24 cellular contexts compared by ENCODE assay signal in the genomic region with DNA sequence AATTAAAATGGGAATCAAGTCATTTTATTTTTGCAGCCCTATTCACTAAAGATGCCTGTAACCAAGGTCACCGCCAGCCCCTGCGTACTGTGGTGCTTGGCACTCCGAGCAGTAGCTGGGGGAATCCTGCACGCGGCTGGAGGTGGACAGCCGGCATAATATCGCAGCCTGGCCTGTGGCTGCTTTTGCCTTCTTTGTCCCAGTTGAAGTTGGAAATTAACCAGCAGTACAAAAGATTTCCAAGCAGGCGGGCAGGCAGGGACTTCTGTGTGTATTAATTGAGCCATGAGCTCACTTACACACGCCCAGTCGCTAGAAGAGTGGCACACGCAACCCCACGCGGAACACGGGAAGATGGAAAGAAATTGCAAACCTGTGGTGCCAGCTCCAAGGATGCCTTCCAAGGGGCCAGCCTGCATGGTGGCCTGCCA.
A peak's percentile ranks its signal among the peaks of the same experiment; 100 is the strongest.
DNase-seq lines count a peak whose midpoint lies in the region; ATAC-seq and TF ChIP-seq lines count a peak whose summit lies in the region.
"Had no signal": no experiment of that assay in that cellular context is flagged by ENCODE, and none has a peak within 500 bp of the region (broad histone marks: within the 10 kb centered on the region; RNA-seq: fewer than 3 reads in every experiment).

No MANE protein-coding gene starts in this region.

- no peak overlapping the region for H3K56ac ChIP-seq in H9 (ENCODE audit: insufficient read length, low read depth, low read length)

- H3K4me3 ChIP-seq in PC-3 (ENCODE audit: low read length) = no peak overlapping the region
- H3K4me3 ChIP-seq: esophagus squamous epithelium, gastroesophageal sphincter, GM12878, GM23248 had no signal

- H3K4me3 Mint-ChIP-seq in activated CD4-positive, alpha-beta memory T cell treated with anti-CD3 and anti-CD28 coated beads, Interleukin-2, amount 10 ng/mL, durations not matched to agents 7 days and 5 days = no peak overlapping the region
- H3K4me3 Mint-ChIP-seq in activated CD4-positive, alpha-beta memory T cell treated with anti-CD3 and anti-CD28 coated beads for 36 hours = no peak overlapping the region
- H3K4me3 Mint-ChIP-seq in H9 = no peak overlapping the region
- H3K4me3 Mint-ChIP-seq: activated CD8-positive, alpha-beta T cell treated with anti-CD3 and anti-CD28 coated beads, Interleukin-2, amount 10 ng/mL, durations not matched to agents 7 days and 5 days; activated naive CD8-positive, alpha-beta T cell; activated T-cell treated with anti-CD3 and anti-CD28 coated beads, Interleukin-2, amount 50 U/mL, for 72 hours; B cell; effector memory CD8-positive, alpha-beta T cell had no signal

- H4K91ac ChIP-seq in H9 (ENCODE audit: insufficient read length, low read depth, low read length) = no peak overlapping the region

- H3K9ac ChIP-seq in H9 (ENCODE audit: extremely low read depth, insufficient read length, low read length) = no peak overlapping the region
- H3K9ac ChIP-seq in PC-3 (ENCODE audit: low read length) = no peak overlapping the region
- H3K9ac ChIP-seq: GM23248 had no signal

- WGBS in H9 (ENCODE audit: extremely low coverage, insufficient read length, low lambda C conversion rate) = no CpG with 5 or more reads among the region's 14 CpGs

- peaks cover 6% of the 10 kb centered on the region for H3K4me1 Mint-ChIP-seq in activated CD4-positive, alpha-beta memory T cell treated with anti-CD3 and anti-CD28 coated beads, Interleukin-2, amount 10 ng/mL, durations not matched to agents 7 days and 5 days
- H3K4me1 Mint-ChIP-seq in activated CD4-positive, alpha-beta memory T cell treated with anti-CD3 and anti-CD28 coated beads for 36 hours (ENCODE audit: low read depth) = peaks cover 5% of the 10 kb centered on the region
- H3K4me1 Mint-ChIP-seq in H9 = peaks cover 7 to 17% of the 10 kb centered on the region in 2 experiments

- no peak overlapping the region for H3K27ac ChIP-seq in H9 (ENCODE audit: insufficient read length, low read depth, low read length)
- H3K27ac ChIP-seq in PC-3 (ENCODE audit: low read length) = no peak overlapping the region
- H3K27ac ChIP-seq: esophagus squamous epithelium, gastroesophageal sphincter, GM23248, RWPE1 had no signal

- H3K9me2 ChIP-seq in PC-3 (replicated peaks; ENCODE audit: low read length) = no peaks in the 10 kb centered on the region

- H4K20me1 ChIP-seq in H9 (ENCODE audit: control insufficient read depth, insufficient read depth, insufficient read length) (no peaks in the 10 kb centered on the region), PC-3 (ENCODE audit: low read length) (no peaks in the 10 kb centered on the region)

- no peak overlapping the region for H2BK15ac ChIP-seq in H9 (ENCODE audit: low read depth, low read length)

- no peaks in the 10 kb centered on the region for H3K36me3 ChIP-seq in PC-3 (ENCODE audit: low read depth, low read length)

- no peak overlapping the region for H3K4ac ChIP-seq in H9 (ENCODE audit: low read depth, low read length)

- no peaks in the 10 kb centered on the region for H3K27me3 Mint-ChIP-seq in activated CD4-positive, alpha-beta memory T cell treated with anti-CD3 and anti-CD28 coated beads, Interleukin-2, amount 10 ng/mL, durations not matched to agents 7 days and 5 days
- no peaks in the 10 kb centered on the region for H3K27me3 Mint-ChIP-seq in activated CD4-positive, alpha-beta memory T cell treated with anti-CD3 and anti-CD28 coated beads for 36 hours
- peaks cover 2% of the 10 kb centered on the region; the same call in 1 of the 2 replicates for H3K27me3 Mint-ChIP-seq in H9 (ENCODE audit: low read depth)
- H3K27me3 Mint-ChIP-seq: activated naive CD8-positive, alpha-beta T cell; B cell; effector memory CD8-positive, alpha-beta T cell; naive thymus-derived CD8-positive, alpha-beta T cell had no signal

- H3K9me3 ChIP-seq in H9 (ENCODE audit: control insufficient read depth, low read depth, low read length) (no peaks in the 10 kb centered on the region), PC-3 (ENCODE audit: low read length) (no peaks in the 10 kb centered on the region)
- H3K9me3 ChIP-seq: gastroesophageal sphincter had no signal

- POLR2A ChIA-PET in activated CD4-positive, alpha-beta memory T cell treated with anti-CD3 and anti-CD28 coated beads, Interleukin-2, amount 10 ng/mL, durations not matched to agents 7 days and 5 days (lab: Charles Lee) = no interaction called here
- POLR2A ChIA-PET in activated CD4-positive, alpha-beta memory T cell treated with anti-CD3 and anti-CD28 coated beads for 36 hours (lab: Charles Lee) = no interaction called here
- POLR2A ChIA-PET in PC-3 (lab: Charles Lee; ENCODE audit: unreplicated experiment) = no interaction called here

- peaks cover 14% of the 10 kb centered on the region for H3K36me3 Mint-ChIP-seq in activated CD4-positive, alpha-beta memory T cell treated with anti-CD3 and anti-CD28 coated beads, Interleukin-2, amount 10 ng/mL, durations not matched to agents 7 days and 5 days (ENCODE audit: low read depth)
- H3K36me3 Mint-ChIP-seq in activated CD4-positive, alpha-beta memory T cell treated with anti-CD3 and anti-CD28 coated beads for 36 hours = peaks cover 64% of the 10 kb centered on the region
- peaks cover 3 to 13% (median 10%) of the 10 kb centered on the region in 3 experiments; a peak in 5 of 7 replicates for H3K36me3 Mint-ChIP-seq in H9 (ENCODE audit: insufficient read depth in 1 of 3, low read depth in 3 of 3)

- no peak overlapping the region for H3T11ph ChIP-seq in H9 (ENCODE audit: low read length)

- no peaks in the 10 kb centered on the region for H3K79me1 ChIP-seq in H9 (ENCODE audit: insufficient read depth, low read depth, low read length, poor library complexity, severe bottlenecking)

- no peak overlapping the region for H2AK5ac ChIP-seq in H9 (ENCODE audit: insufficient read length, low read length)

- H3K23ac ChIP-seq in H9 (ENCODE audit: insufficient read length, low read depth, low read length) = no peak overlapping the region

- no peak overlapping the region for H3K27ac Mint-ChIP-seq in activated CD4-positive, alpha-beta memory T cell treated with anti-CD3 and anti-CD28 coated beads, Interleukin-2, amount 10 ng/mL, durations not matched to agents 7 days and 5 days
- H3K27ac Mint-ChIP-seq in activated CD4-positive, alpha-beta memory T cell treated with anti-CD3 and anti-CD28 coated beads for 36 hours = no peak overlapping the region
- no peak overlapping the region for H3K27ac Mint-ChIP-seq in H9
- H3K27ac Mint-ChIP-seq: activated CD8-positive, alpha-beta T cell treated with anti-CD3 and anti-CD28 coated beads, Interleukin-2, amount 10 ng/mL, durations not matched to agents 7 days and 5 days; activated naive CD8-positive, alpha-beta T cell; activated T-cell treated with anti-CD3 and anti-CD28 coated beads, Interleukin-2, amount 50 U/mL, for 72 hours; B cell; effector memory CD8-positive, alpha-beta T cell had no signal

- no peak overlapping the region for H4K5ac ChIP-seq in H9 (ENCODE audit: insufficient read length, low read depth, low read length)

- intact Hi-C loops in activated CD4-positive, alpha-beta memory T cell treated with anti-CD3 and anti-CD28 coated beads for 36 hours (cut with micrococcal nuclease) = no loop called here
- intact Hi-C loops in PC-3 (cut with micrococcal nuclease) = no loop called here

- no peak overlapping the region for H2BK5ac ChIP-seq in H9 (ENCODE audit: insufficient read length, low read length)

- no peak overlapping the region for H2BK12ac ChIP-seq in H9 (ENCODE audit: insufficient read length, low read depth, low read length)

- peaks cover 7% of the 10 kb centered on the region for H3K9me3 Mint-ChIP-seq in activated CD4-positive, alpha-beta memory T cell treated with anti-CD3 and anti-CD28 coated beads, Interleukin-2, amount 10 ng/mL, durations not matched to agents 7 days and 5 days
- peaks cover 10% of the 10 kb centered on the region for H3K9me3 Mint-ChIP-seq in activated CD4-positive, alpha-beta memory T cell treated with anti-CD3 and anti-CD28 coated beads for 36 hours
- peaks cover 10 to 13% of the 10 kb centered on the region in 2 experiments for H3K9me3 Mint-ChIP-seq in H9

- H3K23me2 ChIP-seq in H9 (ENCODE audit: insufficient read length, low read depth, low read length, poor library complexity, severe bottlenecking) = no peaks in the 10 kb centered on the region

- H3K27me3 ChIP-seq in H9 (ENCODE audit: insufficient read depth, low read length) (no peaks in the 10 kb centered on the region), PC-3 (ENCODE audit: low read length) (no peaks in the 10 kb centered on the region)
- H3K27me3 ChIP-seq: esophagus squamous epithelium, gastroesophageal sphincter had no signal

- H2BK20ac ChIP-seq in H9 (ENCODE audit: low read depth, low read length, poor library complexity, severe bottlenecking) = no peak overlapping the region

- H3K4me2 ChIP-seq in H9 (ENCODE audit: insufficient read depth, insufficient read length, low read length) = no peak overlapping the region
- no peak overlapping the region for H3K4me2 ChIP-seq in PC-3 (ENCODE audit: low read length)

- H3K4me1 ChIP-seq in H9 (ENCODE audit: insufficient read depth, low read length) (no peaks in the 10 kb centered on the region), PC-3 (ENCODE audit: insufficient read depth, low read length) (no peaks in the 10 kb centered on the region)

- BruUV-seq in PC-3 (replicated peaks; lab: Mats Ljungman, UMichigan) = no TSS peak

- H3K79me2 ChIP-seq in H9 (ENCODE audit: insufficient read depth, low read length) (no peaks in the 10 kb centered on the region), PC-3 (ENCODE audit: low read length) (no peaks in the 10 kb centered on the region)

- no peaks in the 10 kb centered on the region for H3F3A ChIP-seq in PC-3 (ENCODE audit: low read length, unreplicated experiment)

- H3K18ac ChIP-seq in H9 (ENCODE audit: insufficient read length, low read depth, low read length) = no peak overlapping the region

- H3K14ac ChIP-seq in H9 (ENCODE audit: insufficient read depth, low read length) = no peak overlapping the region

- CTCF ChIA-PET in activated CD4-positive, alpha-beta memory T cell treated with anti-CD3 and anti-CD28 coated beads, Interleukin-2, amount 10 ng/mL, durations not matched to agents 7 days and 5 days (lab: Charles Lee) = no interaction called here
- CTCF ChIA-PET in activated CD4-positive, alpha-beta memory T cell treated with anti-CD3 and anti-CD28 coated beads for 36 hours (lab: Charles Lee) = no interaction called here
- CTCF ChIA-PET in PC-3 (lab: Charles Lee) = no interaction called here

- ATAC-seq in left lobe of liver (no peak), GM18502 (IDR thresholded peaks at IDR 0.05; ENCODE audit: poor library complexity, unreplicated experiment) (no peak), PC-3 (no peak)
- ATAC-seq: activated CD8-positive, alpha-beta T cell treated with anti-CD3 and anti-CD28 coated beads, Interleukin-2, amount 10 ng/mL, durations not matched to agents 7 days and 5 days; activated T-cell treated with anti-CD3 and anti-CD28 coated beads, Interleukin-2, amount 50 U/mL, for 72 hours; effector memory CD8-positive, alpha-beta T cell; gastroesophageal sphincter; GM12878; naive thymus-derived CD8-positive, alpha-beta T cell had no signal

- no peak overlapping the region for H2BK120ac ChIP-seq in H9 (ENCODE audit: low read depth, low read length, poor library complexity, severe bottlenecking)

- H4K8ac ChIP-seq in H9 (replicated peaks; ENCODE audit: insufficient read length, low read depth, low read length) = no peak overlapping the region

- no peak overlapping the region for H2AFZ ChIP-seq in H9 (ENCODE audit: low read length)
- H2AFZ ChIP-seq in PC-3 (ENCODE audit: low read length) = no peak overlapping the region
- H2AFZ ChIP-seq: GM23248 had no signal

- peak; percentile 8 for DNase-seq in activated CD4-positive, alpha-beta memory T cell treated with anti-CD3 and anti-CD28 coated beads, Interleukin-2, amount 10 ng/mL, durations not matched to agents 7 days and 5 days
- no peak for DNase-seq in activated CD4-positive, alpha-beta memory T cell treated with anti-CD3 and anti-CD28 coated beads for 36 hours
- peak; percentile 16 for DNase-seq in H9
- peak; percentile 43 for DNase-seq in left lobe of liver (ENCODE audit: low spot score)
- peak; percentile 9 for DNase-seq in stimulated activated CD8-positive, alpha-beta memory T cell treated with anti-CD3 and anti-CD28 coated beads, Interleukin-4, amount 100 ng/mL, for 48 hours
- DNase-seq in PC-3 = no peak
- DNase-seq in 8988T = no peak
- DNase-seq: activated CD8-positive, alpha-beta T cell treated with anti-CD3 and anti-CD28 coated beads, Interleukin-2, amount 10 ng/mL, durations not matched to agents 7 days and 5 days; activated T-cell treated with anti-CD3 and anti-CD28 coated beads, Interleukin-2, amount 50 U/mL, for 72 hours; DMS79; effector memory CD8-positive, alpha-beta T cell; esophagus squamous epithelium; GM23248; Kasumi-1; mesendoderm; naive thymus-derived CD8-positive, alpha-beta T cell; NCI-H1694 treated with DMSO at 0.1 percent for 48 hours; NCI-H526 treated with DMSO at 0.1 percent for 48 hours had no signal

- TF ChIP-seq CTCF in H9 (conservative IDR thresholded peaks at IDR 0.05) (no peak), PC-3 (conservative IDR thresholded peaks at IDR 0.05; ENCODE audit: low read depth, low read length) (no peak)

Comparison
In these comparisons a context has a peak if more than half of its experiments do, and no peak if none do; other contexts are left out.
1. DNase-seq: peak in activated CD4-positive, alpha-beta memory T cell treated with anti-CD3 and anti-CD28 coated beads, Interleukin-2, amount 10 ng/mL, durations not matched to agents 7 days and 5 days (single experiment), H9 (single experiment), left lobe of liver (single experiment) and stimulated activated CD8-positive, alpha-beta memory T cell treated with anti-CD3 and anti-CD28 coated beads, Interleukin-4, amount 100 ng/mL, for 48 hours (single experiment); none in activated CD4-positive, alpha-beta memory T cell treated with anti-CD3 and anti-CD28 coated beads for 36 hours (single experiment), PC-3 (single experiment) and 8988T (single experiment).